In the genomic region with DNA sequence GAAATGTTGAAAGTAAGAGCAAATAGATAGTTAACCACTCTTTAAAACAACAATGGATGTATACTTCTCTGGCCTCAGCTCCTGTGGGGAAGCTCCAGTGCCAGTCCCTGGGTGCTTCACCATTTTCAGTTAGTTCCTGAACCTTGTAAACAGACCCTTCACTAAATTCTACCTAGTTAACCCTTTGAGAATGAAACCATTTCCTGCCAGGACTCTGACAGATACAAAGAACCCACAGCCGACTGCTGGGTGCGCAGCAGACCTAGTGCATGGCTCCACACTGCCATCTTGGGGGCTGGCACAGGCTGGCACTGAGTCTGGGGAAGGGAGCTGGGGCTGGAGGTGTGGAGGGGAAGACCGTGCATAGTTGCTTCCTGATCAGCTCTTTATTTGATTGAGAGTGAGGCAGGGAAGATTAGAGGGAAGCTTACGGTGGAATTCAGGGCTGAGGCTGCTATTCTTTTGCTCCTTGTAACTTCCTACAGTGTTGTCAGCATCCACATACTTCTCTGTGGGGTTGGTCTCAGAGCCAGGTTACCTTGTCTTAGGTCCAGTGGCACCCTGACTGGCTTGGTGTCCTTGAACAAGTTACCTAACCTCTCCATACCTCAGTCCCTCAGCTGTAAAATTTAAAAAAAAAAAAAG, we compare ENCODE assay signal across 8 cellular contexts.
DNase-seq lines count a peak whose midpoint lies in the region; ATAC-seq and TF ChIP-seq lines count a peak whose summit lies in the region.
"Not testable (repeated sequence)": the region's sequence is repeated elsewhere in the genome, so short reads cannot be mapped to it uniquely, and the experiment has no call there.

No MANE protein-coding gene starts in this region.

- not testable (repeated sequence) for H3K79me2 ChIP-seq in HCT116 (ENCODE audit: insufficient read depth, low read length)

- H3K4me3 Mint-ChIP-seq in T-cell: not testable (repeated sequence)
- peak overlapping the region in 1 of 10 donors; percentile 36 for H3K4me3 Mint-ChIP-seq in naive thymus-derived CD8-positive, alpha-beta T cell

- RAD21 ChIA-PET in HCT116 (lab: Charles Lee; ENCODE audit: low non-redundant PET in 1 of 2, low total read pairs in 2 of 2, uncharacterized antibody in 2 of 2, unreplicated experiment in 2 of 2): not testable (repeated sequence)

- not testable (repeated sequence) for H3K4me1 Mint-ChIP-seq in T-cell; naive thymus-derived CD8-positive, alpha-beta T cell

- not testable (repeated sequence) for H3K9me2 ChIP-seq in HCT116 (ENCODE audit: insufficient read depth)

- not testable (repeated sequence) for H3K9me3 ChIP-seq in HCT116 (ENCODE audit: control insufficient read depth in 1 of 2, insufficient read depth in 1 of 2, low read depth in 1 of 2, low read length in 2 of 2)

- H3K4me1 ChIP-seq in HCT116 (ENCODE audit: control insufficient read depth in 1 of 2, insufficient read depth in 2 of 2, low read length in 2 of 2); foreskin keratinocyte: not testable (repeated sequence)

- not testable (repeated sequence) for BruUV-seq in HCT116 (replicated peaks; lab: Mats Ljungman, UMichigan)

- H3K27me3 ChIP-seq in HCT116 (ENCODE audit: insufficient read depth, low read length); foreskin keratinocyte: not testable (repeated sequence)

- intact Hi-C loops in HCT116 (cut with micrococcal nuclease): not testable (repeated sequence)

- TF ChIP-seq RAD21 in HCT116 (IDR thresholded peaks at IDR 0.05; ENCODE audit: low read depth): peak; percentile 41; the same call in 1 of the 2 replicates

- TF ChIP-seq CTCF in AG10803 (conservative IDR thresholded peaks at IDR 0.05; ENCODE audit: low read length): 0 out of 2 replicates have a peak, but pooled peaks have one; percentile 9
- TF ChIP-seq CTCF in HCT116 (IDR thresholded peaks at IDR 0.05 in 2 of 3, conservative IDR thresholded peaks at IDR 0.05 in 1 of 3; ENCODE audit: borderline replicate concordance in 1 of 3, insufficient read depth in 1 of 3, low read depth in 2 of 3, low read length in 2 of 3): peak in 2 of 3 experiments; percentile 12 to 23; a peak in 1 of 6 replicates
- peak; percentile 35 for TF ChIP-seq CTCF in astrocyte of the spinal cord (IDR thresholded peaks at IDR 0.05; ENCODE audit: low read depth, low read length)
- TF ChIP-seq CTCF in foreskin keratinocyte (conservative IDR thresholded peaks at IDR 0.05): peak; percentile 58

- H3K4me2 ChIP-seq in HCT116 (ENCODE audit: low read length): not testable (repeated sequence)

- H2AFZ ChIP-seq in HCT116 (ENCODE audit: low read depth, low read length, poor library complexity, severe bottlenecking): not testable (repeated sequence)

- TF ChIP-seq POLR2A in HCT116 (IDR thresholded peaks at IDR 0.05; ENCODE audit: borderline replicate concordance, extremely low read depth, insufficient read depth, insufficient read length): not testable (repeated sequence)

- CTCF ChIA-PET in HCT116 (lab: Charles Lee): not testable (repeated sequence)
- CTCF ChIA-PET in T-cell (lab: Charles Lee): interaction anchor here in 1 of 2 donors (0.6 to 2.6 kb wide), 2 partner anchors 96 to 181 kb away, joined by 5 to 11 read pairs; no protein-coding TSS in a partner anchor

- peak overlapping the region in 1 of 2 donors; percentile 55 for H3K27ac Mint-ChIP-seq in T-cell
- H3K27ac Mint-ChIP-seq in naive thymus-derived CD8-positive, alpha-beta T cell: peak overlapping the region in 4 of 10 donors; percentile 52 to 74 (median 64)

- not testable (repeated sequence) for H3K36me3 ChIP-seq in HCT116 (ENCODE audit: control insufficient read depth in 1 of 2, insufficient read depth in 2 of 2, low read length in 2 of 2)

- POLR2A ChIA-PET in HCT116 (lab: Charles Lee); T-cell (lab: Charles Lee); naive thymus-derived CD8-positive, alpha-beta T cell (lab: Charles Lee): not testable (repeated sequence)

- not testable (repeated sequence) for ATAC-seq in HCT116; T-cell (replicated peaks in 1 of 4); foreskin keratinocyte; naive thymus-derived CD8-positive, alpha-beta T cell

- H3K9me3 Mint-ChIP-seq in T-cell; naive thymus-derived CD8-positive, alpha-beta T cell: not testable (repeated sequence)

- not testable (repeated sequence) for H3K27me3 Mint-ChIP-seq in T-cell; naive thymus-derived CD8-positive, alpha-beta T cell

- in situ Hi-C loops in astrocyte of the spinal cord (cut with HindIII; ENCODE audit: low sequenced_read_pairs): not testable (repeated sequence)

- H3K9ac ChIP-seq in HCT116 (ENCODE audit: low read length): not testable (repeated sequence)

- not testable (repeated sequence) for H3K27ac ChIP-seq in HCT116 (ENCODE audit: low read depth, low read length); foreskin keratinocyte

- H3K4me3 ChIP-seq in AG10803 (ENCODE audit: low read length); HCT116 (replicated peaks in 1 of 2; ENCODE audit: low read depth in 1 of 2, low read length in 2 of 2); astrocyte of the spinal cord (ENCODE audit: low read depth, low read length): not testable (repeated sequence)

- H4K20me1 ChIP-seq in HCT116 (ENCODE audit: insufficient read depth): not testable (repeated sequence)

- not testable (repeated sequence) for H3K36me3 Mint-ChIP-seq in T-cell; naive thymus-derived CD8-positive, alpha-beta T cell

- not testable (repeated sequence) for DNase-seq in AG10803 (ENCODE audit: low read depth); HCT116 (ENCODE audit: low read depth, low spot score); astrocyte of the spinal cord (ENCODE audit: low read depth, low spot score); foreskin keratinocyte
- DNase-seq in T-cell: peak in 29 of 34 experiments; percentile 3 to 43 (median 15)
- DNase-seq in activated T-cell treated with anti-CD3 and anti-CD28 coated beads, Interleukin-2, amount 50 U/mL, for 1 hour: peak; percentile 33
- DNase-seq in naive thymus-derived CD8-positive, alpha-beta T cell: peak in 8 of 10 donors; percentile 6 to 62 (median 43)
- peak; percentile 35 for DNase-seq in stimulated activated CD4-positive, alpha-beta T cell treated with anti-CD3 and anti-CD28 coated beads, Interleukin-1b, Interleukin-23, amount 100 ng/mL, for 48 hours
